12 cellular contexts compared by ENCODE assay signal in genomic region chr3:139199421-139200010, GRCh38.
"Had no signal": no experiment of that assay in that cellular context is flagged by ENCODE, and none has a peak within 500 bp of the region (broad histone marks: within the 10 kb centered on the region; RNA-seq: fewer than 3 reads in every experiment).

No MANE protein-coding gene starts in this region.

- H3K27ac Mint-ChIP-seq: activated naive CD8-positive, alpha-beta T cell treated with anti-CD3 and anti-CD28 coated beads, Interleukin-2, amount 50 U/mL, for 24 hours; activated T-helper 1 cell treated with anti-CD3 and anti-CD28 coated beads, Interleukin-12 subunit alpha, Interleukin-12 subunit beta, Interleukin-2, Interleukin-4 antibody, amounts not matched to agents 30 ng/mL and 10 ng/mL and 1 ng/mL, durations not matched to agents 14 hours and 24 hours and 36 hours had no signal

- DNase-seq: activated CD4-positive, alpha-beta T cell treated with anti-CD3 and anti-CD28 coated beads for 4 hours; activated naive CD4-positive, alpha-beta T cell treated with Interleukin-2 at 50 U/mL for 16 hours; activated naive CD8-positive, alpha-beta T cell treated with anti-CD3 and anti-CD28 coated beads, Interleukin-2, amount 50 U/mL, for 24 hours; kidney glomerular epithelial cell; sigmoid colon; stimulated activated CD4-positive, alpha-beta T cell treated with anti-CD3 and anti-CD28 coated beads, Interleukin-2, amount 100 ng/mL, for 48 hours; stimulated activated naive CD4-positive, alpha-beta T cell treated with Interleukin-2 at 50 U/mL for 16 hours; upper lobe of right lung had no signal

- H3K4me1 Mint-ChIP-seq: activated naive CD8-positive, alpha-beta T cell treated with anti-CD3 and anti-CD28 coated beads, Interleukin-2, amount 50 U/mL, for 24 hours had no signal

- H3K4me3 ChIP-seq: cardiac muscle cell, esophagus muscularis mucosa, sigmoid colon, suprapubic skin, upper lobe of right lung had no signal

- H3K4me3 Mint-ChIP-seq: activated naive CD8-positive, alpha-beta T cell treated with anti-CD3 and anti-CD28 coated beads, Interleukin-2, amount 50 U/mL, for 24 hours; activated T-helper 1 cell treated with anti-CD3 and anti-CD28 coated beads, Interleukin-12 subunit alpha, Interleukin-12 subunit beta, Interleukin-2, Interleukin-4 antibody, amounts not matched to agents 30 ng/mL and 10 ng/mL and 1 ng/mL, durations not matched to agents 14 hours and 24 hours and 36 hours had no signal

- H3K27me3 Mint-ChIP-seq: activated naive CD8-positive, alpha-beta T cell treated with anti-CD3 and anti-CD28 coated beads, Interleukin-2, amount 50 U/mL, for 24 hours had no signal
